ENCODE assay signal across 24 cellular contexts in the genomic region with DNA sequence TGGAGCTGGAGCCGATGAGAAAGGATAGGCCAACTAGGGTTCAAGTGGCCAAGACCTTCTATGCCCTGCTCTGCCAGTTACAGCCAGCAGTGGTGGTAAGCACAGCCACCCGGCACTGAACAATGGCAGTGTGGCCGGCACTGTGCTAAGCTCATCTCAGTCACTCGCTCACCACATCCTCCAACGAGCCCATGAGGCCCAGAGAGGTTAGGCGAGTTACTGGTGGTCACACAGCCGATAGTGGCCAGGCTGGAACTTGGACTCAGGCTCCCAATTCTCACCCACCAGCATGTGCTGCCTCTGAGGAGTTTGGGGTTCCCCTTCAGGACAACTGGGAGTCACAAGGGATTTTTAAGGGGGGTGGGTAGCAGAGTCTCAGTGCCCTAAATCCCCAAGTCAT.
"Had no signal": no experiment of that assay in that cellular context is flagged by ENCODE, and none has a peak within 500 bp of the region (broad histone marks: within the 10 kb centered on the region; RNA-seq: fewer than 3 reads in every experiment).

No MANE protein-coding gene starts in this region.

- H3K27ac ChIP-seq: esophagus squamous epithelium, left lung, lower lobe of right lung, ovary, spleen, upper lobe of left lung, vagina, VCaP had no signal

- H3K27me3 ChIP-seq: left lung, ovary, upper lobe of left lung, vagina had no signal

- H3K36me3 ChIP-seq: esophagus squamous epithelium, left lung, lower lobe of right lung, ovary, spleen, upper lobe of left lung, vagina had no signal

- DNase-seq: activated CD4-positive, alpha-beta T cell treated with anti-CD3 and anti-CD28 coated beads for 4 hours; activated CD4-positive, alpha-beta T cell treated with anti-CD3 and anti-CD28 coated beads, Interleukin-2, amount 50 U/mL, for 4 hours; activated effector memory CD4-positive, alpha-beta T cell treated with Interleukin-2 at 50 U/mL for 16 hours; activated naive CD4-positive, alpha-beta T cell treated with Interleukin-2 at 50 U/mL for 16 hours; activated T-cell treated with anti-CD3 and anti-CD28 coated beads for 4 hours; anterior cingulate cortex; esophagus squamous epithelium; foreskin melanocyte; kidney glomerular epithelial cell; left lung; lower lobe of right lung; mucosa of descending colon; ovary; spleen; stimulated activated CD4-positive, alpha-beta T cell treated with anti-CD3 and anti-CD28 coated beads, Interleukin-2, amount 100 ng/mL, for 48 hours; substantia nigra; upper lobe of left lung had no signal

- H3K4me1 ChIP-seq: left lung, lower lobe of right lung, upper lobe of left lung, vagina had no signal

- H3K4me1 Mint-ChIP-seq: central memory CD8-positive, alpha-beta T cell had no signal

- H3K36me3 Mint-ChIP-seq: activated naive CD8-positive, alpha-beta T cell had no signal

- H3K4me3 ChIP-seq: esophagus squamous epithelium, left lung, lower lobe of right lung, mucosa of descending colon, ovary, spleen, upper lobe of left lung, vagina had no signal

- H3K27me3 Mint-ChIP-seq: activated naive CD8-positive, alpha-beta T cell; progenitor cell of endocrine pancreas had no signal

- H3K4me3 Mint-ChIP-seq: activated naive CD8-positive, alpha-beta T cell; central memory CD8-positive, alpha-beta T cell; dendritic cell treated with granulocyte-macrophage colony-stimulating factor and Interleukin-4, amounts not matched to agents 40 ng/mL and 50 ng/mL, for 4 days; stimulated activated naive CD8-positive, alpha-beta T cell treated with anti-CD3 and anti-CD28 coated beads, Interleukin-15, Interleukin-2, amounts not matched to agents 100 ng/mL and 50 ng/mL, for 24 hours had no signal

- H3K9me3 ChIP-seq: esophagus squamous epithelium, left lung, lower lobe of right lung, mucosa of descending colon, ovary, spleen, upper lobe of left lung, vagina had no signal

- H3K9me3 Mint-ChIP-seq: central memory CD8-positive, alpha-beta T cell; dendritic cell treated with granulocyte-macrophage colony-stimulating factor and Interleukin-4, amounts not matched to agents 40 ng/mL and 50 ng/mL, for 4 days; stimulated activated naive CD8-positive, alpha-beta T cell treated with anti-CD3 and anti-CD28 coated beads, Interleukin-15, Interleukin-2, amounts not matched to agents 100 ng/mL and 50 ng/mL, for 24 hours had no signal

- ATAC-seq: left lung, lower lobe of right lung, mucosa of descending colon had no signal

- H3K27ac Mint-ChIP-seq: activated naive CD8-positive, alpha-beta T cell; dendritic cell treated with granulocyte-macrophage colony-stimulating factor and Interleukin-4, amounts not matched to agents 40 ng/mL and 50 ng/mL, for 4 days; stimulated activated naive CD8-positive, alpha-beta T cell treated with anti-CD3 and anti-CD28 coated beads, Interleukin-15, Interleukin-2, amounts not matched to agents 100 ng/mL and 50 ng/mL, for 24 hours had no signal
